ENCODE assay signal across 8 cellular contexts in genomic region chr4:161252520-161253141, GRCh38.
A peak's percentile ranks its signal among the peaks of the same experiment; 100 is the strongest.
DNase-seq lines count a peak whose midpoint lies in the region; FAIRE-seq and TF ChIP-seq lines count a peak whose summit lies in the region.

No MANE protein-coding gene starts in this region.

- 66% methylated on average over 6 of the region's 6 CpGs for WGBS in prostate gland

- H3K9me2 ChIP-seq in MM.1S (replicated peaks; ENCODE audit: insufficient read depth, low read length): no peaks in the 10 kb centered on the region

- H3K79me2 ChIP-seq in MM.1S (ENCODE audit: low read length): no peaks in the 10 kb centered on the region

- DNase-seq in DMS 273 (lab: John Stamatoyannopoulos, UW; ENCODE audit: unreplicated experiment) (peak; percentile 35), DMS 273 treated with DMSO at 0.1 percent for 48 hours (lab: John Stamatoyannopoulos, UW) (no peak), MM.1S (peak; percentile 74), bronchial epithelial cell (ENCODE audit: low read depth) (peak; percentile 38), prostate gland (ENCODE audit: low spot score) (no peak), NCI-H2227 treated with DMSO at 0.1 percent for 48 hours (lab: John Stamatoyannopoulos, UW) (no peak)
- no peak for DNase-seq in activated CD4-positive, CD25-positive, alpha-beta regulatory T cell treated with anti-CD3 and anti-CD28 coated beads, Interleukin-2, amount 50 U/mL, for 72 hours

- TF ChIP-seq CTCF in HEK293 (tag by site-specific recombination; IDR thresholded peaks at IDR 0.05): no peak
- peak; percentile 91 for TF ChIP-seq CTCF in MM.1S (IDR thresholded peaks at IDR 0.05; ENCODE audit: low read length)
- TF ChIP-seq CTCF in bronchial epithelial cell (IDR thresholded peaks at IDR 0.05; ENCODE audit: insufficient read depth, low read length, severe bottlenecking): peak; percentile 50
- peak in 3 of 4 experiments; percentile 22 to 30 (median 29) for TF ChIP-seq CTCF in prostate gland (IDR thresholded peaks at IDR 0.05)

- no peaks in the 10 kb centered on the region for H4K20me1 ChIP-seq in MM.1S (ENCODE audit: insufficient read depth, low read length)

- H3K9me3 ChIP-seq in HEK293 (ENCODE audit: control insufficient read depth, insufficient read depth, low read depth, low read length) (no peaks in the 10 kb centered on the region), MM.1S (replicated peaks; ENCODE audit: insufficient read depth, low read length) (no peaks in the 10 kb centered on the region), prostate gland (no peaks in the 10 kb centered on the region)

- no peaks in the 10 kb centered on the region for H3K4me1 ChIP-seq in HEK293 (ENCODE audit: control insufficient read depth, insufficient read depth, low read length)
- peaks cover 6% of the 10 kb centered on the region; the same call in 1 of the 2 replicates for H3K4me1 ChIP-seq in MM.1S (ENCODE audit: low read length)
- H3K4me1 ChIP-seq in prostate gland (replicated peaks): no peaks in the 10 kb centered on the region

- H3K36me3 ChIP-seq in HEK293 (ENCODE audit: control insufficient read depth in 2 of 2, insufficient read depth in 1 of 2, low read length in 2 of 2) (no peaks in the 10 kb centered on the region), MM.1S (replicated peaks; ENCODE audit: insufficient read depth, low read length) (no peaks in the 10 kb centered on the region), bronchial epithelial cell (ENCODE audit: control insufficient read depth, insufficient read depth, low read length) (no peaks in the 10 kb centered on the region), prostate gland (no peaks in the 10 kb centered on the region)

- intact Hi-C loops in prostate gland (cut with DNase I): no loop called here

- CTCF ChIA-PET in HEK293 (lab: Yijun Ruan, JAX): interaction anchor here (0.6 to 0.7 kb wide), 2 partner anchors 163 to 917 kb away, joined by 3 read pairs; no protein-coding TSS in a partner anchor

- no peak overlapping the region for H2AFZ ChIP-seq in MM.1S (ENCODE audit: low read length)

- H3K27me3 ChIP-seq in MM.1S (replicated peaks; ENCODE audit: insufficient read depth, low read length) (no peaks in the 10 kb centered on the region), bronchial epithelial cell (ENCODE audit: control insufficient read depth, insufficient read depth, low read length) (no peaks in the 10 kb centered on the region), prostate gland (replicated peaks; ENCODE audit: insufficient read depth) (no peaks in the 10 kb centered on the region)

- POLR2A ChIA-PET in HEK293 (lab: Yijun Ruan, JAX): no interaction called here

- H3K4me3 ChIP-seq in HEK293 (ENCODE audit: low read depth, low read length) (no peak overlapping the region), MM.1S (ENCODE audit: low read length) (no peak overlapping the region), bronchial epithelial cell (ENCODE audit: low read depth, low read length) (no peak overlapping the region), prostate gland (no peak overlapping the region)

- H3F3A ChIP-seq in MM.1S (ENCODE audit: insufficient read depth, low read length): no peaks in the 10 kb centered on the region

- H3K27ac ChIP-seq in HEK293 (ENCODE audit: extremely low read depth, low read depth, low read length): no peak overlapping the region
- H3K27ac ChIP-seq in MM.1S (ENCODE audit: low read length): no peak overlapping the region
- no peak overlapping the region for H3K27ac ChIP-seq in prostate gland

- H3K9ac ChIP-seq in MM.1S (ENCODE audit: low read length): no peak overlapping the region

- no peak overlapping the region for H3K4me2 ChIP-seq in MM.1S (ENCODE audit: low read depth, low read length)

- no peak for TF ChIP-seq POLR2A in prostate gland (IDR thresholded peaks at IDR 0.05)

- no peak for FAIRE-seq in bronchial epithelial cell (lab: Jason Lieb, UNC)

TF ChIP-seq in HEK293, 187 proteins besides CTCF, POLR2A, EP300 and RAD21:
- TF ChIP-seq ZNF138 (tag by site-specific recombination; IDR thresholded peaks at IDR 0.05; ENCODE audit: borderline replicate concordance) (no peak), SCRT2 (tag by site-specific recombination; IDR thresholded peaks at IDR 0.05) (peak; percentile 85)

Comparison
In these comparisons a context has a peak if more than half of its experiments do, and no peak if none do; other contexts are left out.
1. DNase-seq: peak in DMS 273 (single experiment), MM.1S (single experiment) and bronchial epithelial cell (single experiment); none in DMS 273 treated with DMSO at 0.1 percent for 48 hours (single experiment), prostate gland (single experiment), NCI-H2227 treated with DMSO at 0.1 percent for 48 hours (single experiment) and activated CD4-positive, CD25-positive, alpha-beta regulatory T cell treated with anti-CD3 and anti-CD28 coated beads, Interleukin-2, amount 50 U/mL, for 72 hours (single experiment).